ENCODE assay signal across 13 cellular contexts in genomic region chr4:174996079-174996478, GRCh38.
A peak's percentile ranks its signal among the peaks of the same experiment; 100 is the strongest.
DNase-seq lines count a peak whose midpoint lies in the region; ATAC-seq, FAIRE-seq and TF ChIP-seq lines count a peak whose summit lies in the region.
"Had no signal": no experiment of that assay in that cellular context is flagged by ENCODE, and none has a peak within 500 bp of the region (broad histone marks: within the 10 kb centered on the region; RNA-seq: fewer than 3 reads in every experiment).

No MANE protein-coding gene starts in this region.

- H3K56ac ChIP-seq in IMR-90 (ENCODE audit: extremely low read depth, insufficient read depth, low read length): no peak overlapping the region

- POLR2A ChIA-PET in IMR-90 (lab: Charles Lee; ENCODE audit: unreplicated experiment): no interaction called here
- POLR2A ChIA-PET in OCI-LY7 (lab: Charles Lee): interaction anchor here (1.6 kb wide), 1 partner anchor 8 kb away, joined by 5 read pairs; no protein-coding TSS in a partner anchor
- POLR2A ChIA-PET in HEK293T (lab: Yijun Ruan, JAX): no interaction called here

- H3K27ac ChIP-seq in IMR-90 (ENCODE audit: insufficient read depth, low read length) (no peak overlapping the region), OCI-LY7 (ENCODE audit: low read depth, low read length, poor library complexity, severe bottlenecking) (no peak overlapping the region)
- H3K27ac ChIP-seq: SJSA1 had no signal

- peak; percentile 60 for ATAC-seq in GM18858 (IDR thresholded peaks at IDR 0.05; ENCODE audit: unreplicated experiment)
- no peak for ATAC-seq in IMR-90 (ENCODE audit: low read depth)
- ATAC-seq in memory B cell (ENCODE audit: low read depth): peak; percentile 34

- no peaks in the 10 kb centered on the region for H3K36me3 ChIP-seq in IMR-90 (ENCODE audit: control insufficient read depth, insufficient read depth, low read length)
- peaks cover 8% of the 10 kb centered on the region for H3K36me3 ChIP-seq in OCI-LY7 (ENCODE audit: insufficient read depth, low read length)
- H3K36me3 ChIP-seq: HAP-1, SJSA1 had no signal

- no peak overlapping the region for H3K4me3 ChIP-seq in IMR-90 (ENCODE audit: insufficient read depth, low read depth, low read length)
- H3K4me3 ChIP-seq in OCI-LY7 (ENCODE audit: low read depth, low read length, poor library complexity, severe bottlenecking): no peak overlapping the region
- H3K4me3 ChIP-seq: HAP-1, SJSA1 had no signal

- no peak overlapping the region for H4K91ac ChIP-seq in IMR-90 (ENCODE audit: insufficient read depth, low read depth, low read length)

- dilution Hi-C loops in IMR-90 (cut with HindIII; ENCODE audit: low sequenced_read_pairs, unreplicated experiment): no loop called here

- no peak overlapping the region for H2BK5ac ChIP-seq in IMR-90 (ENCODE audit: low read depth, low read length, poor library complexity, severe bottlenecking)

- no peak overlapping the region for H2AK9ac ChIP-seq in IMR-90 (replicated peaks; ENCODE audit: low read depth, low read length, poor library complexity)

- H3K9me2 ChIP-seq in OCI-LY7 (ENCODE audit: insufficient read depth, low read length): no peaks in the 10 kb centered on the region

- H3K27me3 Mint-ChIP-seq in memory B cell: no peaks in the 10 kb centered on the region

- TF ChIP-seq RAD21 in IMR-90 (IDR thresholded peaks at IDR 0.05; ENCODE audit: low read length): no peak

- intact Hi-C loops in IMR-90 (cut with micrococcal nuclease) (no loop called here), OCI-LY7 (cut with micrococcal nuclease; ENCODE audit: unreplicated experiment) (no loop called here)

- H2BK20ac ChIP-seq in IMR-90 (ENCODE audit: low read depth, low read length): no peak overlapping the region

- no peak for TF ChIP-seq CTCF in IMR-90 (conservative IDR thresholded peaks at IDR 0.05; ENCODE audit: low read depth, low read length)
- no peak for TF ChIP-seq CTCF in OCI-LY7 (conservative IDR thresholded peaks at IDR 0.05; ENCODE audit: low read length)

- H3K9me3 ChIP-seq in IMR-90 (ENCODE audit: control insufficient read depth, insufficient read depth, low read length): peaks cover 3% of the 10 kb centered on the region; the same call in 1 of the 2 replicates
- peaks cover 35% of the 10 kb centered on the region for H3K9me3 ChIP-seq in OCI-LY7 (ENCODE audit: low read length)
- H3K9me3 ChIP-seq: HAP-1, SJSA1 had no signal

- no peak overlapping the region for H4K5ac ChIP-seq in IMR-90 (ENCODE audit: low read depth, low read length)

- in situ Hi-C loops in IMR-90 (cut with MboI; ENCODE audit: low sequenced_read_pairs): no loop called here

- H3K4me3 Mint-ChIP-seq in memory B cell: no peak overlapping the region

- no peaks in the 10 kb centered on the region for H3K79me2 ChIP-seq in OCI-LY7 (ENCODE audit: insufficient read depth, low read depth, low read length)

- peaks cover 6% of the 10 kb centered on the region for H3K9me3 Mint-ChIP-seq in memory B cell

- H2AFZ ChIP-seq in IMR-90 (replicated peaks; ENCODE audit: low read length, poor library complexity): no peak overlapping the region
- no peak overlapping the region; the same call in 1 of the 2 replicates for H2AFZ ChIP-seq in OCI-LY7 (ENCODE audit: low read length)

- peaks cover 1% of the 10 kb centered on the region for H3K36me3 Mint-ChIP-seq in memory B cell

- no peak overlapping the region for H2BK120ac ChIP-seq in IMR-90 (ENCODE audit: low read depth, low read length)

- H4K8ac ChIP-seq in IMR-90 (ENCODE audit: low read depth in 2 of 2, low read length in 2 of 2): no peak overlapping the region

- no peak overlapping the region for H3K9ac ChIP-seq in IMR-90 (ENCODE audit: low read depth, low read length)

- H2BK15ac ChIP-seq in IMR-90 (ENCODE audit: low read depth, low read length): no peak overlapping the region

- H3K4me1 ChIP-seq in IMR-90 (ENCODE audit: control insufficient read depth, insufficient read depth, low read length) (no peaks in the 10 kb centered on the region), OCI-LY7 (ENCODE audit: insufficient read depth, low read length, poor library complexity, severe bottlenecking) (peaks cover 11% of the 10 kb centered on the region)
- H3K4me1 ChIP-seq: HAP-1 had no signal

- peaks cover 3% of the 10 kb centered on the region for H3K4me1 Mint-ChIP-seq in memory B cell

- H2AK5ac ChIP-seq in IMR-90 (ENCODE audit: low read depth, low read length): no peak overlapping the region

- H4K20me1 ChIP-seq in IMR-90 (ENCODE audit: insufficient read depth, low read length): no peaks in the 10 kb centered on the region
- no peaks in the 10 kb centered on the region for H4K20me1 ChIP-seq in OCI-LY7 (ENCODE audit: insufficient read depth, low read length)

- no peaks in the 10 kb centered on the region for H3K27me3 ChIP-seq in IMR-90 (ENCODE audit: control insufficient read depth, insufficient read depth, low read length)
- H3K27me3 ChIP-seq: SJSA1 had no signal

- CTCF ChIA-PET in IMR-90 (lab: Yijun Ruan, JAX): no interaction called here
- CTCF ChIA-PET in OCI-LY7 (lab: Charles Lee; ENCODE audit: unreplicated experiment): no interaction called here
- CTCF ChIA-PET in HEK293T (lab: Yijun Ruan, JAX): no interaction called here

- no peak overlapping the region for H3K4ac ChIP-seq in IMR-90 (ENCODE audit: low read depth, low read length)

- no peak overlapping the region for H3K23ac ChIP-seq in IMR-90 (ENCODE audit: low read depth, low read length)

- H3K18ac ChIP-seq in IMR-90 (ENCODE audit: low read depth, low read length): no peak overlapping the region

- no peak overlapping the region for H3K27ac Mint-ChIP-seq in memory B cell

- BruUV-seq in IMR-90 (replicated peaks; lab: Mats Ljungman, UMichigan) (no TSS peak), OCI-LY7 (replicated peaks; lab: Mats Ljungman, UMichigan) (no TSS peak)

- DNase-seq in IMR-90: no peak
- DNase-seq in OCI-LY7 (ENCODE audit: low spot score): peak; percentile 26
- no peak for DNase-seq in memory B cell (ENCODE audit: low spot score in 2 of 2)
- no peak for DNase-seq in HEK293T (ENCODE audit: extremely low spot score)
- no peak for DNase-seq in stimulated activated CD4-positive, alpha-beta T cell treated with anti-CD3 and anti-CD28 coated beads, Interleukin-4, amount 100 ng/mL, for 1 hour
- no peak for DNase-seq in GM12891 (ENCODE audit: insufficient read length, low spot score)
- DNase-seq: C1 segment of cervical spinal cord, NCI-H1930, NCI-H510A, T1000 had no signal

- no peak overlapping the region for H3K14ac ChIP-seq in IMR-90 (replicated peaks; ENCODE audit: low read depth, low read length)

- H3K4me2 ChIP-seq in IMR-90 (ENCODE audit: low read depth, low read length): no peak overlapping the region
- no peak overlapping the region for H3K4me2 ChIP-seq in OCI-LY7 (ENCODE audit: low read length)

- no peaks in the 10 kb centered on the region for H3K79me1 ChIP-seq in IMR-90 (ENCODE audit: low read depth in 1 of 2, low read length in 2 of 2)

- WGBS in IMR-90 (ENCODE audit: extremely low coverage in 2 of 2, insufficient read length in 1 of 2), 2 experiments: no CpG with 5 or more reads among the region's 1 CpG

- no peaks in the 10 kb centered on the region for H3K9me1 ChIP-seq in IMR-90 (ENCODE audit: insufficient read depth, low read length)

- no peak for FAIRE-seq in GM12891 (lab: Jason Lieb, UNC)

- TF ChIP-seq POLR2A in IMR-90 (IDR thresholded peaks at IDR 0.05; ENCODE audit: low read depth, low read length) (no peak), GM12891 (IDR thresholded peaks at IDR 0.05; ENCODE audit: low read depth, low read length) (no peak)

TF ChIP-seq in IMR-90, 13 proteins besides CTCF, POLR2A, EP300 and RAD21:
- TF ChIP-seq CEBPB (IDR thresholded peaks at IDR 0.05; ENCODE audit: low read depth, low read length) (0 out of 2 replicates have a peak, but pooled peaks have one; percentile 4), MAZ (IDR thresholded peaks at IDR 0.05; ENCODE audit: borderline replicate concordance, low read depth, low read length) (no peak)

TF ChIP-seq in HEK293T, 16 proteins besides CTCF, POLR2A, EP300 and RAD21 (continues in another document):
- TF ChIP-seq TARDBP (IDR thresholded peaks at IDR 0.05): no peak
- no peak for TF ChIP-seq LEF1 (IDR thresholded peaks at IDR 0.05; ENCODE audit: borderline replicate concordance)
- no peak for TF ChIP-seq SP1 (IDR thresholded peaks at IDR 0.05)
- TF ChIP-seq FOXM1 (IDR thresholded peaks at IDR 0.05; ENCODE audit: borderline replicate concordance): no peak
- no peak for TF ChIP-seq BHLHE40 (IDR thresholded peaks at IDR 0.05; ENCODE audit: borderline replicate concordance)
- TF ChIP-seq ZNF384 (IDR thresholded peaks at IDR 0.05): no peak
- TF ChIP-seq ELF4 (IDR thresholded peaks at IDR 0.05): no peak
- TF ChIP-seq FOXK2 (IDR thresholded peaks at IDR 0.05): no peak
- TF ChIP-seq SUZ12 (IDR thresholded peaks at IDR 0.05): no peak
- TF ChIP-seq FOXA1 (IDR thresholded peaks at IDR 0.05): no peak
- TF ChIP-seq ARNT (IDR thresholded peaks at IDR 0.05): no peak
- TF ChIP-seq L3MBTL2 (conservative IDR thresholded peaks at IDR 0.05): no peak
- no peak for TF ChIP-seq NFRKB (IDR thresholded peaks at IDR 0.05)

TF ChIP-seq in GM12891, 5 proteins besides CTCF, POLR2A, EP300 and RAD21:
- TF ChIP-seq POU2F2 (IDR thresholded peaks at IDR 0.05; ENCODE audit: low read depth, low read length): no peak
- TF ChIP-seq PAX5 (IDR thresholded peaks at IDR 0.05; ENCODE audit: insufficient read depth, low read length, severe bottlenecking): no peak
- no peak for TF ChIP-seq SPI1 (IDR thresholded peaks at IDR 0.05; ENCODE audit: low read depth, low read length)
- TF ChIP-seq POLR2AphosphoS5 (IDR thresholded peaks at IDR 0.05; ENCODE audit: low read depth, low read length): no peak
- TF ChIP-seq TAF1 (IDR thresholded peaks at IDR 0.05; ENCODE audit: low read depth, low read length): no peak
TF ChIP-seq in GM12891: peak in this region for 0.
